In the genomic region with DNA sequence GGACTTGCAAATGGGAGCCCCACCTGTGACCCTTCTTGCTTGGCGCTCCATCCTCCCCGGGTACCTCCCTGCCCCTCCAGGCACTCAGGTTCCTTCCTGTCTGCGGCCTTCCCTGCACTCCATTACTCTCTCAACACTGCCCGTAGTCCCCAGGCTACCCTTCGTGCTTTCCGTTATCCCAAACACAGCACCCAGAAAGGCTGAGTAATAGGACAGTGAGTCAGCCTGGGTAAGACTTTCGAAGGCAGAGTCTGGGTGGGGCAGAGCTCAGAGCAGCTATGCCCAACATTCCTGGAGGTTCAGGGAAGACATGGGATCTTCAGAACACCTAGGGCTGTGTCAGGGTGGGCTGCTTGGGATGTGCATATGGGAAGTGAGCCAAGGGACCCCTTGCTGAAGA, we compare ENCODE assay signal across 12 cellular contexts. TPM values are rescaled to one million over a fixed set of nuclear protein-coding genes. Genes with fewer than 3 reads are reported as not detected.
DNase-seq lines count a peak whose midpoint lies in the region; ATAC-seq and TF ChIP-seq lines count a peak whose summit lies in the region.
"Had no signal": no experiment of that assay in that cellular context is flagged by ENCODE, and none has a peak within 500 bp of the region (broad histone marks: within the 10 kb centered on the region; RNA-seq: fewer than 3 reads in every experiment).

No MANE protein-coding gene starts in this region.

- no peak overlapping the region for H3K4me2 ChIP-seq in IMR-90 (ENCODE audit: low read depth, low read length)

- WGBS in IMR-90 (ENCODE audit: extremely low coverage in 2 of 2, insufficient read length in 1 of 2), 2 experiments = 19% methylated on average over 3 of the region's 7 CpGs; no CpG with 5 or more reads in 1 of the 2 experiments

- H3K56ac ChIP-seq in IMR-90 (ENCODE audit: extremely low read depth, insufficient read depth, low read length) = peak overlapping the region; percentile 44

- peak overlapping the region; percentile 95; the same call in 2 of the 3 replicates for H2BK15ac ChIP-seq in IMR-90 (ENCODE audit: low read depth, low read length)

- intact Hi-C loops in IMR-90 (cut with micrococcal nuclease) = no loop called here

- POLR2A ChIA-PET in AG04450 (lab: Yijun Ruan, JAX) (no interaction called here), IMR-90 (lab: Charles Lee; ENCODE audit: unreplicated experiment) (no interaction called here)

- H3K14ac ChIP-seq in IMR-90 (replicated peaks; ENCODE audit: low read depth, low read length) = peak overlapping the region; percentile 82

- H4K20me1 ChIP-seq in IMR-90 (ENCODE audit: insufficient read depth, low read length) = no peaks in the 10 kb centered on the region

- TF ChIP-seq CTCF in AG04450 (IDR thresholded peaks at IDR 0.05; ENCODE audit: low read depth, low read length) = no peak
- TF ChIP-seq CTCF in IMR-90 (conservative IDR thresholded peaks at IDR 0.05; ENCODE audit: low read depth, low read length) = no peak
- TF ChIP-seq CTCF in GM13976 (IDR thresholded peaks at IDR 0.05; ENCODE audit: borderline replicate concordance, control extremely low read depth, extremely low read depth, insufficient read depth, missing control alignments) = no peak

- peaks cover 10% of the 10 kb centered on the region for H3K4me1 ChIP-seq in IMR-90 (ENCODE audit: control insufficient read depth, insufficient read depth, low read length)
- H3K4me1 ChIP-seq: right atrium auricular region had no signal

- H3K9ac ChIP-seq in IMR-90 (ENCODE audit: low read depth, low read length) = 0 out of 2 replicates have a peak overlapping the region, but pooled peaks have one; percentile 20

- DNase-seq in AG04450 (ENCODE audit: low read depth, low spot score) (peak; percentile 52), IMR-90 (peak; percentile 88), astrocyte of the hippocampus (ENCODE audit: low read depth, low spot score) (peak; percentile 89), kidney glomerular epithelial cell (lab: John Stamatoyannopoulos, UW) (peak; percentile 54), GM13976 (ENCODE audit: low spot score) (no peak), putamen (ENCODE audit: low spot score) (no peak), KG1 (lab: John Stamatoyannopoulos, UW) (no peak)
- DNase-seq: activated CD4-positive, alpha-beta memory T cell treated with anti-CD3 and anti-CD28 coated beads, Interleukin-2, amount 10 ng/mL, durations not matched to agents 7 days and 5 days; CD4-positive, CD25-positive, alpha-beta regulatory T cell had no signal

- TF ChIP-seq RAD21 in IMR-90 (IDR thresholded peaks at IDR 0.05; ENCODE audit: low read length) = no peak; the same call in 1 of the 2 replicates

- peak overlapping the region; percentile 94 for H2AFZ ChIP-seq in IMR-90 (replicated peaks; ENCODE audit: low read length, poor library complexity)

- H3K4me3 ChIP-seq in AG04450 (ENCODE audit: low read depth, low read length) = no peak overlapping the region
- H3K4me3 ChIP-seq in IMR-90 (ENCODE audit: insufficient read depth, low read depth, low read length) = no peak overlapping the region
- H3K4me3 ChIP-seq: cardiac muscle cell, right atrium auricular region had no signal

- H3K79me1 ChIP-seq in IMR-90 (ENCODE audit: low read depth in 1 of 2, low read length in 2 of 2) = peaks cover 0 to 10% of the 10 kb centered on the region in 2 experiments; a peak in 1 of 4 replicates

- peak overlapping the region; percentile 93 for H2BK20ac ChIP-seq in IMR-90 (ENCODE audit: low read depth, low read length)

- peaks cover 16% of the 10 kb centered on the region for H3K9me1 ChIP-seq in IMR-90 (ENCODE audit: insufficient read depth, low read length)

- peak overlapping the region; percentile 83; the same call in 1 of the 2 replicates for H3K23ac ChIP-seq in IMR-90 (ENCODE audit: low read depth, low read length)

- CTCF ChIA-PET in AG04450 (lab: Charles Lee) = no interaction called here
- CTCF ChIA-PET in IMR-90 (lab: Yijun Ruan, JAX) = no interaction called here

- H2AK9ac ChIP-seq in IMR-90 (replicated peaks; ENCODE audit: low read depth, low read length, poor library complexity) = peak overlapping the region; percentile 86

- dilution Hi-C loops in IMR-90 (cut with HindIII; ENCODE audit: low sequenced_read_pairs, unreplicated experiment) = no loop called here

- peak overlapping the region; percentile 95 for H2BK120ac ChIP-seq in IMR-90 (ENCODE audit: low read depth, low read length)

- H3K18ac ChIP-seq in IMR-90 (ENCODE audit: low read depth, low read length) = no peak overlapping the region; the same call in 1 of the 2 replicates

- H4K5ac ChIP-seq in IMR-90 (ENCODE audit: low read depth, low read length) = peak overlapping the region; percentile 32

- H2BK5ac ChIP-seq in IMR-90 (ENCODE audit: low read depth, low read length, poor library complexity, severe bottlenecking) = peak overlapping the region; percentile 87

- peak overlapping the region; percentile 96 for H4K91ac ChIP-seq in IMR-90 (ENCODE audit: insufficient read depth, low read depth, low read length)

- H3K36me3 ChIP-seq in IMR-90 (ENCODE audit: control insufficient read depth, insufficient read depth, low read length) = peaks cover 2% of the 10 kb centered on the region
- H3K36me3 ChIP-seq: cardiac muscle cell, right atrium auricular region had no signal

- in situ Hi-C loops in IMR-90 (cut with MboI; ENCODE audit: low sequenced_read_pairs) (no loop called here), GM13976 (cut with MboI; ENCODE audit: low sequenced_read_pairs, unreplicated experiment) (no loop called here)

- ATAC-seq in IMR-90 (ENCODE audit: low read depth) (peak; percentile 99), HG03439 (IDR thresholded peaks at IDR 0.05; ENCODE audit: unreplicated experiment) (no peak)

- H3K9me3 ChIP-seq in AG04450 (ENCODE audit: control insufficient read depth, insufficient read depth, low read length) (no peaks in the 10 kb centered on the region), IMR-90 (ENCODE audit: control insufficient read depth, insufficient read depth, low read length) (no peaks in the 10 kb centered on the region)
- H3K9me3 ChIP-seq: right atrium auricular region had no signal

- peak overlapping the region; percentile 87 to 88 for H4K8ac ChIP-seq in IMR-90 (ENCODE audit: low read depth in 2 of 2, low read length in 2 of 2)

- peak; percentile 11; the same call in 1 of the 2 replicates for TF ChIP-seq POLR2A in IMR-90 (IDR thresholded peaks at IDR 0.05; ENCODE audit: low read depth, low read length)

- BruUV-seq in IMR-90 (replicated peaks; lab: Mats Ljungman, UMichigan) = no TSS peak

- peak overlapping the region; percentile 95 for H3K4ac ChIP-seq in IMR-90 (ENCODE audit: low read depth, low read length)

- no peaks in the 10 kb centered on the region for H3K27me3 ChIP-seq in AG04450 (ENCODE audit: control insufficient read depth, insufficient read depth, low read length)
- H3K27me3 ChIP-seq in IMR-90 (ENCODE audit: control insufficient read depth, insufficient read depth, low read length) = no peaks in the 10 kb centered on the region
- H3K27me3 ChIP-seq: cardiac muscle cell, right atrium auricular region had no signal

- peak overlapping the region; percentile 77 for H3K27ac ChIP-seq in AG04450 (ENCODE audit: low read depth, low read length)
- peak overlapping the region; percentile 71 for H3K27ac ChIP-seq in IMR-90 (ENCODE audit: insufficient read depth, low read length)
- H3K27ac ChIP-seq: cardiac muscle cell, right atrium auricular region had no signal

- peak overlapping the region; percentile 98 for H2AK5ac ChIP-seq in IMR-90 (ENCODE audit: low read depth, low read length)

TF ChIP-seq in IMR-90, 13 proteins besides CTCF, POLR2A, EP300 and RAD21:
- TF ChIP-seq BHLHE40 (IDR thresholded peaks at IDR 0.05; ENCODE audit: low read depth, low read length) = no peak
- TF ChIP-seq MAZ (IDR thresholded peaks at IDR 0.05; ENCODE audit: borderline replicate concordance, low read depth, low read length) = peak; percentile 53; the same call in 1 of the 2 replicates
- peak; percentile 85 for TF ChIP-seq FOS (IDR thresholded peaks at IDR 0.05; ENCODE audit: low read depth, low read length)
- TF ChIP-seq NFE2L2 (IDR thresholded peaks at IDR 0.05; ENCODE audit: low read depth, low read length) = peak; percentile 75
- TF ChIP-seq, protein P1, sequence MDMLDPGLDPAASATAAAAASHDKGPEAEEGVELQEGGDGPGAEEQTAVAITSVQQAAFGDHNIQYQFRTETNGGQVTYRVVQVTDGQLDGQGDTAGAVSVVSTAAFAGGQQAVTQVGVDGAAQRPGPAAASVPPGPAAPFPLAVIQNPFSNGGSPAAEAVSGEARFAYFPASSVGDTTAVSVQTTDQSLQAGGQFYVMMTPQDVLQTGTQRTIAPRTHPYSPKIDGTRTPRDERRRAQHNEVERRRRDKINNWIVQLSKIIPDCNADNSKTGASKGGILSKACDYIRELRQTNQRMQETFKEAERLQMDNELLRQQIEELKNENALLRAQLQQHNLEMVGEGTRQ (IDR thresholded peaks at IDR 0.05; ENCODE audit: low read depth, low read length) = no peak
- TF ChIP-seq SMC3 (IDR thresholded peaks at IDR 0.05; ENCODE audit: low read depth, low read length) = no peak
- TF ChIP-seq MXI1 (IDR thresholded peaks at IDR 0.05; ENCODE audit: borderline replicate concordance, low read depth, low read length) = no peak
- peak; percentile 48 for TF ChIP-seq CEBPB (IDR thresholded peaks at IDR 0.05; ENCODE audit: low read depth, low read length)
- no peak for TF ChIP-seq RCOR1 (IDR thresholded peaks at IDR 0.05; ENCODE audit: insufficient replicate concordance, low read length)

RNA-seq across cellular contexts. Expression of gene C16orf74, which starts 16.7 kb away (rescaled TPM):
- polyA plus RNA-seq in AG04450 (2011; rRNA removed) (3.2 and 5.0 TPM in 2 replicates), IMR-90 (2012; rRNA removed) (12.2 and 18.5 TPM in 2 replicates)
- 0.48 and 1.7 TPM in 2 replicates for polyA minus RNA-seq in AG04450 (2011; rRNA and poly(A)+ RNA removed)
- 4.5 and 5.0 TPM in 2 replicates for total RNA-seq in IMR-90 (2012; rRNA removed)
- 21.0 and 28.2 TPM in 2 replicates for polyA plus RNA-seq in IMR-90 (2012; cell fraction: cytosol; rRNA removed)
- 12.0 and 16.7 TPM in 2 replicates for polyA plus RNA-seq in IMR-90 (2012; cell fraction: nucleus; rRNA removed; ENCODE audit: low replicate concordance)

RNA-seq across cellular contexts. Expression of gene EMC8, which starts 31.8 kb away (rescaled TPM):
- polyA plus RNA-seq in AG04450 (2011; rRNA removed) = 30.5 and 31.0 TPM in 2 replicates
- 30.8 and 35.9 TPM in 2 replicates for polyA minus RNA-seq in AG04450 (2011; rRNA and poly(A)+ RNA removed)
- 23.7 and 28.3 TPM in 2 replicates for total RNA-seq in IMR-90 (2012; rRNA removed)
- 48.9 and 54.7 TPM in 2 replicates for polyA plus RNA-seq in IMR-90 (2012; rRNA removed)
- 41.7 and 51.1 TPM in 2 replicates for polyA plus RNA-seq in IMR-90 (2012; cell fraction: cytosol; rRNA removed)
- 43.3 and 43.9 TPM in 2 replicates for polyA plus RNA-seq in IMR-90 (2012; cell fraction: nucleus; rRNA removed; ENCODE audit: low replicate concordance)

RNA-seq across cellular contexts. Expression of gene COX4I1, which starts 31.9 kb away (rescaled TPM):
- polyA plus RNA-seq in AG04450 (2011; rRNA removed) = 828 and 879 TPM in 2 replicates
- 332 and 411 TPM in 2 replicates for polyA minus RNA-seq in AG04450 (2011; rRNA and poly(A)+ RNA removed)
- total RNA-seq in IMR-90 (2012; rRNA removed) = 392 and 397 TPM in 2 replicates
- 700 and 845 TPM in 2 replicates for polyA plus RNA-seq in IMR-90 (2012; rRNA removed)
- polyA plus RNA-seq in IMR-90 (2012; cell fraction: cytosol; rRNA removed) = 1,212 and 1,973 TPM in 2 replicates
- 339 and 570 TPM in 2 replicates for polyA plus RNA-seq in IMR-90 (2012; cell fraction: nucleus; rRNA removed; ENCODE audit: low replicate concordance)

Comparison
In these comparisons a context has a peak if more than half of its experiments do, and no peak if none do; other contexts are left out.
1. DNase-seq: peak in AG04450 (single experiment), IMR-90 (single experiment), astrocyte of the hippocampus (single experiment) and kidney glomerular epithelial cell (single experiment); none in GM13976 (single experiment), putamen (single experiment) and KG1 (single experiment).